8 cellular contexts compared by ENCODE assay signal in the genomic region with DNA sequence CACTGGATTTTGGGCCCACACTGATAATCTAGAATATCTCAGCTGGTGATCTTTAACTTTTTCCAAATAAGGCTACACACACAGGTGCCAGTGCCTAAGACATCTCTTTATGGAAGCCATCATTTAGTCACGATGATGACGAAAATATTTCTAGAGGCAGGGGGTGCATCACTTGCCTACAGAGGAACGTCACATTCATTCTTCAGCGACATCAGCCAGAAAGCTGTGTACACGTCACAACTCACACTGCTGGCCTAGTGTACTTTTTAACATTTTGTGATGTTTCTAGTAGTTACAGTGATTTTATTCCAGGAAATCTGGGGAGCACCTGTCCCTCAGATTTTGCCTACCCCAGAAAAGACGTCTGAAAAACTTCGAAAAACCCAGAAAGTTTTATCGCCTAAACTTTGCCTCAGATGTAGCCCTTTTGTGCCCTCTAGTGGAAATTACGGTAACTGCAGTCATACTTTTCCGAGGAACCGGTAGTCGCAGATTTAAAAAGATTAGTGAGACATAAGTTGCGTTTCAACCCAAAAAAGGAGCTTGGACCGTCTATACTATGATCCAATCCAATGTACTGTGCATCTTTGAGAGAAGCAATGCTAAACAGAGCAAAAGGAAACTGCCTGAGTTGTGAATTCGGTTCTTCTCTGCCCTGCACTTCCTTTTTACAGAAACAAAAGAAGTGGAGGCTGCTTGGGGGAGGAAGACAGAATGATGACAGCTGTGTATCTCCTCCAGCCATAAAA.
DNase-seq lines count a peak whose midpoint lies in the region; ATAC-seq and TF ChIP-seq lines count a peak whose summit lies in the region.

No MANE protein-coding gene starts in this region.

- TF ChIP-seq CTCF in NB4 (IDR thresholded peaks at IDR 0.05; ENCODE audit: low read depth, low read length), result peak; percentile 69

- peak overlapping the region; percentile 90 for H3K27ac Mint-ChIP-seq in activated CD8-positive, alpha-beta memory T cell treated with anti-CD3 and anti-CD28 coated beads, Interleukin-2, amount 10 ng/mL, durations not matched to agents 7 days and 5 days

- H3K9me3 Mint-ChIP-seq in activated CD8-positive, alpha-beta memory T cell treated with anti-CD3 and anti-CD28 coated beads, Interleukin-2, amount 10 ng/mL, durations not matched to agents 7 days and 5 days (ENCODE audit: low read depth), result no peaks in the 10 kb centered on the region

- CTCF ChIA-PET in activated CD8-positive, alpha-beta memory T cell treated with anti-CD3 and anti-CD28 coated beads, Interleukin-2, amount 10 ng/mL, durations not matched to agents 7 days and 5 days (lab: Charles Lee), result interaction anchor here (0.5 to 3.7 kb wide), 32 partner anchors 9 to 944 kb away, joined by 3 to 40 read pairs (median 4); a partner anchor contains a TSS

- H3K27me3 Mint-ChIP-seq in activated CD8-positive, alpha-beta memory T cell treated with anti-CD3 and anti-CD28 coated beads, Interleukin-2, amount 10 ng/mL, durations not matched to agents 7 days and 5 days, result no peaks in the 10 kb centered on the region

- H3K4me1 Mint-ChIP-seq in activated CD8-positive, alpha-beta memory T cell treated with anti-CD3 and anti-CD28 coated beads, Interleukin-2, amount 10 ng/mL, durations not matched to agents 7 days and 5 days, result peaks cover 9% of the 10 kb centered on the region

- H3K4me3 Mint-ChIP-seq in activated CD8-positive, alpha-beta memory T cell treated with anti-CD3 and anti-CD28 coated beads, Interleukin-2, amount 10 ng/mL, durations not matched to agents 7 days and 5 days, result peak overlapping the region; percentile 78

- TF ChIP-seq POLR2A in NB4 (IDR thresholded peaks at IDR 0.05; ENCODE audit: extremely low read depth, insufficient read length), result no peak

- peak overlapping the region; percentile 65 for H3K4me3 ChIP-seq in NB4 (ENCODE audit: low read depth, low read length)

- H3K36me3 Mint-ChIP-seq in activated CD8-positive, alpha-beta memory T cell treated with anti-CD3 and anti-CD28 coated beads, Interleukin-2, amount 10 ng/mL, durations not matched to agents 7 days and 5 days, result no peaks in the 10 kb centered on the region

- peak; percentile 84 for ATAC-seq in activated CD8-positive, alpha-beta memory T cell treated with anti-CD3 and anti-CD28 coated beads, Interleukin-2, amount 10 ng/mL, durations not matched to agents 7 days and 5 days
- peak; percentile 55 for ATAC-seq in HG02571 (IDR thresholded peaks at IDR 0.05; ENCODE audit: unreplicated experiment)

- peak; percentile 71 for DNase-seq in activated CD8-positive, alpha-beta memory T cell treated with anti-CD3 and anti-CD28 coated beads, Interleukin-2, amount 10 ng/mL, durations not matched to agents 7 days and 5 days
- no peak for DNase-seq in activated CD8-positive, alpha-beta memory T cell treated with anti-CD3 and anti-CD28 coated beads for 24 hours
- DNase-seq in NB4 (ENCODE audit: low read depth) (peak; percentile 60), T-helper 22 cell (ENCODE audit: low read depth) (peak; percentile 3), cerebellar cortex (ENCODE audit: low spot score) (peak; percentile 58), kidney tubule cell (ENCODE audit: low spot score) (peak; percentile 68)
- peak; percentile 24 to 65 for DNase-seq in stimulated activated CD4-positive, alpha-beta T cell treated with anti-CD3 and anti-CD28 coated beads, Interleukin-2, amount 100 ng/mL, for 24 hours
